20 cellular contexts compared by ENCODE assay signal in the genomic region with DNA sequence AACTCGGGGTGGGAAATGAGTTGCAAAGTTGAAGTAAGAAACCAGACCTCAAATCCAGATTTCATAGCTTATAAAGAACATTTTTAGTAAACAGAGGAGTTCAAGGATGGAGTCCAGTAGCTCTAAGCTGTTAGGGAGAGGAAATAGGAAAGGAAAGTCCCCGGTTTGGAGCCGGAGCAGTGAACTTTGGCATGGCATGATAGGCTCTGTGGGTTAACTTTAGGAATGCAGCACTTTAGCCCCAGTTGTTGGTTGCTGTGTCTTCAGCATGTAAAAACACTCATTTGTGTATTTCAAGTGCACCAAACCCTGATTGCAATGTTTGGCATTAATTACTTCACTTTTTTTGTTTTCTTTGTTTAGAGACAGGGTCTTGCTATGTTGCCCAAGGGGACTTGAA. TPM values are rescaled to one million over a fixed set of nuclear protein-coding genes. Genes with fewer than 3 reads are reported as not detected.
DNase-seq lines count a peak whose midpoint lies in the region; ATAC-seq, FAIRE-seq and TF ChIP-seq lines count a peak whose summit lies in the region.
"Had no signal": no experiment of that assay in that cellular context is flagged by ENCODE, and none has a peak within 500 bp of the region (broad histone marks: within the 10 kb centered on the region; RNA-seq: fewer than 3 reads in every experiment).

No MANE protein-coding gene starts in this region.

- peaks cover 0 to 3% (median 0%) of the 10 kb centered on the region in 4 donors for H3K4me1 ChIP-seq in right lobe of liver
- peaks cover 0 to 3% of the 10 kb centered on the region in 2 donors for H3K4me1 ChIP-seq in small intestine (ENCODE audit: control insufficient read depth in 2 of 2, insufficient read depth in 1 of 2, low read depth in 1 of 2, low read length in 1 of 2)
- H3K4me1 ChIP-seq in hepatocyte (ENCODE audit: insufficient read depth): peaks cover 12% of the 10 kb centered on the region
- H3K4me1 ChIP-seq: BE2C, HAP-1 had no signal

- intact Hi-C loops in left colon (cut with DNase I, micrococcal nuclease) (no loop called here), right lobe of liver (cut with DNase I) (no loop called here)

- H3K27ac ChIP-seq in right lobe of liver (no peak overlapping the region), small intestine (ENCODE audit: low read depth in 1 of 2, low read length in 1 of 2) (no peak overlapping the region), hepatocyte (no peak overlapping the region)
- H3K27ac ChIP-seq: GM23248 had no signal

- H3K9me3 Mint-ChIP-seq in activated T-helper 17 cell treated with anti-CD3 and anti-CD28 coated beads, Interleukin-2, amount 50 U/mL, for 72 hours: no peaks in the 10 kb centered on the region
- H3K9me3 Mint-ChIP-seq: CD8-positive, alpha-beta memory T cell had no signal

- peak overlapping the region; percentile 5 for H3K27ac Mint-ChIP-seq in activated T-helper 17 cell treated with anti-CD3 and anti-CD28 coated beads, Interleukin-2, amount 50 U/mL, for 72 hours
- H3K27ac Mint-ChIP-seq: CD8-positive, alpha-beta memory T cell had no signal

- TF ChIP-seq POLR2A in right lobe of liver (IDR thresholded peaks at IDR 0.05): no peak

- no peaks in the 10 kb centered on the region for H3K79me2 ChIP-seq in hepatocyte

- H3K4me3 ChIP-seq in right lobe of liver (no peak overlapping the region), small intestine (ENCODE audit: low read depth in 1 of 2, low read length in 2 of 2) (no peak overlapping the region), hepatocyte (no peak overlapping the region)
- H3K4me3 ChIP-seq: GM23248, HAP-1 had no signal

- TF ChIP-seq CTCF in right lobe of liver (IDR thresholded peaks at IDR 0.05) (no peak), hepatocyte (IDR thresholded peaks at IDR 0.05; ENCODE audit: poor library complexity) (no peak)

- no peaks in the 10 kb centered on the region for H3K36me3 Mint-ChIP-seq in activated T-helper 17 cell treated with anti-CD3 and anti-CD28 coated beads, Interleukin-2, amount 50 U/mL, for 72 hours (ENCODE audit: low read depth)

- FAIRE-seq in small intestine (lab: Jason Lieb, UNC): no peak
- FAIRE-seq: A204.1, G401.6, GM12891 had no signal

- H2AFZ ChIP-seq in hepatocyte: no peak overlapping the region
- H2AFZ ChIP-seq: GM23248 had no signal

- H3K4me1 Mint-ChIP-seq in activated T-helper 17 cell treated with anti-CD3 and anti-CD28 coated beads, Interleukin-2, amount 50 U/mL, for 72 hours: peaks cover 25% of the 10 kb centered on the region

- H3K9me2 ChIP-seq in hepatocyte (replicated peaks; ENCODE audit: insufficient read depth): no peaks in the 10 kb centered on the region

- H3K4me2 ChIP-seq in hepatocyte: no peak overlapping the region

- H3K9me3 ChIP-seq in right lobe of liver (no peaks in the 10 kb centered on the region), small intestine (ENCODE audit: control insufficient read depth, low read depth) (no peaks in the 10 kb centered on the region), hepatocyte (ENCODE audit: low read depth) (no peaks in the 10 kb centered on the region)
- H3K9me3 ChIP-seq: BE2C, HAP-1 had no signal

- H3K27me3 ChIP-seq in right lobe of liver (no peaks in the 10 kb centered on the region), small intestine (ENCODE audit: control insufficient read depth in 2 of 2, insufficient read depth in 2 of 2, low read length in 2 of 2) (no peaks in the 10 kb centered on the region), hepatocyte (no peaks in the 10 kb centered on the region)

- H4K20me1 ChIP-seq in hepatocyte (ENCODE audit: insufficient read depth, poor library complexity, severe bottlenecking): no peaks in the 10 kb centered on the region

- H3K36me3 ChIP-seq in right lobe of liver: no peaks in the 10 kb centered on the region
- H3K36me3 ChIP-seq in small intestine (ENCODE audit: control insufficient read depth in 2 of 2, insufficient read depth in 2 of 2, low read length in 2 of 2): no peaks in the 10 kb centered on the region
- H3K36me3 ChIP-seq in hepatocyte (replicated peaks; ENCODE audit: insufficient read depth, low read depth): no peaks in the 10 kb centered on the region
- H3K36me3 ChIP-seq: BE2C, HAP-1 had no signal

- no peak for DNase-seq in left colon
- DNase-seq in right lobe of liver: no peak
- peak; percentile 62 for DNase-seq in small intestine
- DNase-seq in DMS53 treated with DMSO at 0.1 percent for 48 hours (lab: John Stamatoyannopoulos, UW; ENCODE audit: unreplicated experiment): no peak
- DNase-seq in NCI-H1048 (lab: John Stamatoyannopoulos, UW): no peak
- no peak for DNase-seq in hepatocyte (ENCODE audit: low spot score)
- DNase-seq: ACHN; BE2C; C1 segment of cervical spinal cord; CD4-positive, CD25-positive, alpha-beta regulatory T cell; CD8-positive, alpha-beta memory T cell; COR-L47; DMS 273 treated with DMSO at 0.1 percent for 48 hours; DMS53; GM23248 had no signal

- ATAC-seq in activated T-helper 17 cell treated with anti-CD3 and anti-CD28 coated beads, Interleukin-2, amount 50 U/mL, for 72 hours (replicated peaks): no peak
- ATAC-seq in left colon (peak; percentile 67), right lobe of liver (peak; percentile 52 to 90 (median 74))

- WGBS in right lobe of liver (ENCODE audit: insufficient coverage, low coverage, low lambda C conversion rate, missing lambda C conversion rate): 26% methylated on average over 3 of the region's 3 CpGs
- WGBS in small intestine, 3 donors: 11 to 40% (median 39%) methylated on average over 3 of the region's 3 CpGs
- WGBS in hepatocyte (ENCODE audit: low lambda C conversion rate, missing lambda C conversion rate): 60% methylated on average over 3 of the region's 3 CpGs

- no peaks in the 10 kb centered on the region for H3K27me3 Mint-ChIP-seq in activated T-helper 17 cell treated with anti-CD3 and anti-CD28 coated beads, Interleukin-2, amount 50 U/mL, for 72 hours
- H3K27me3 Mint-ChIP-seq: CD4-positive, CD25-positive, alpha-beta regulatory T cell; CD8-positive, alpha-beta memory T cell had no signal

- H3K4me3 Mint-ChIP-seq in activated T-helper 17 cell treated with anti-CD3 and anti-CD28 coated beads, Interleukin-2, amount 50 U/mL, for 72 hours: no peak overlapping the region
- H3K4me3 Mint-ChIP-seq: CD8-positive, alpha-beta memory T cell had no signal

RNA-seq across cellular contexts. Expression of gene PIK3IP1, which starts 8.6 kb away (rescaled TPM):
- total RNA-seq in activated T-helper 17 cell treated with anti-CD3 and anti-CD28 coated beads, Interleukin-2, amount 50 U/mL, for 72 hours: 10 to 100 TPM; 11.0 to 24.1 TPM
- total RNA-seq in left colon: 10 to 100 TPM in 1 of 2 donors, 1 to 10 TPM in 1; 8.1 to 21.9 TPM
- total RNA-seq in right lobe of liver: 1 to 10 TPM; 1.3 to 6.6 (median 5.6) TPM
- polyA plus RNA-seq in small intestine: 10 to 100 TPM in 1 of 3 donors, 1 to 10 TPM in 2; 3.1 to 16.4 (median 5.7) TPM
- total RNA-seq in hepatocyte: 17.9 and 22.2 TPM in 2 replicates
- 19.5 and 22.4 TPM in 2 replicates for polyA plus RNA-seq in hepatocyte

RNA-seq across cellular contexts. Expression of gene PATZ1, which starts 45.2 kb away (rescaled TPM):
- 10 to 100 TPM; 16.9 to 28.3 TPM for total RNA-seq in activated T-helper 17 cell treated with anti-CD3 and anti-CD28 coated beads, Interleukin-2, amount 50 U/mL, for 72 hours
- total RNA-seq in left colon (10 to 100 TPM; 11.0 to 15.0 TPM), right lobe of liver (10 to 100 TPM in 4 of 6 experiments, 1 to 10 TPM in 2; 7.4 to 18.8 (median 11.5) TPM), hepatocyte (20.3 and 25.1 TPM in 2 replicates)
- polyA plus RNA-seq in small intestine (10 to 100 TPM in 1 of 3 donors, 1 to 10 TPM in 2; 4.2 to 19.9 (median 5.7) TPM), hepatocyte (18.2 and 23.8 TPM in 2 replicates)
